13 cellular contexts compared by ENCODE assay signal in the genomic region with DNA sequence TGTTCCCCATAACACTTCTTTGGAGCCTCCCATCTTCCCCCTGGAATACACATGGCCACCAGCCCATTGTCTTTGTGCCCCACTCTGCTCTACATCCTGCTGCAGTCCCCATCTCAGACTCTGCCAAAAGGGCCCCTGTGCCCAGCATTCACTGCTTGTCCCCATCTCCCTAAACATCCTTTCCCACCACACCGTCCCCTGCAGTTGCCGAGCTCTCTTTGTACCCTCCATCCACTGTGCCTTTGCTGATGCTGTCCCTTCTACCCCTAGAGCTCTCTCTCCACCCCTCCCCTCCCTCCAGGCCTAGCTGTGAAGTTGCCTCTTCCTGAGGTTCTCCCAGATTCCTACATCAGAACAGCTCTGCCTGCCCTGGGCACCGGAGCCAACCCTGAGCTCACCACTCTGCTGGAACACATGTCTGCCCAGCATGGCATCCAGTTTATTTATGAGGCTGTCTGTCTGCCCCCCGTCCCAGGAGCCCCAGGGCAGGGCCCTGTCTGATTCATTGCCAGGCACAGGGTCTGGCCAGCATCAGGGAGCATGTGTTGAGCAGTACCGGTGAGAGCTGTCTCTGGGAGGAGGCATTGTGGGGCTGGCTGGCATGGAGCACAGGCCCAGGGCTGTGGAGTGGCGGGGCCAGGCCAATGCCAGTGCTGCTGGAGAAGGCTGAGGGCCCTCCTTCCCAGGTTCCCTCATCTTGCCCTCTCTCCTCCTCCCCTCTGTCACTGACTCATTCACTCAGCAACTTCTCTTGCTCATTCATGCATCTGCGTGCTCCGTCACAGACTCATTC. TPM values are rescaled to one million over a fixed set of nuclear protein-coding genes. Genes with fewer than 3 reads are reported as not detected.
DNase-seq lines count a peak whose midpoint lies in the region; ATAC-seq and TF ChIP-seq lines count a peak whose summit lies in the region.
"Had no signal": no experiment of that assay in that cellular context is flagged by ENCODE, and none has a peak within 500 bp of the region (broad histone marks: within the 10 kb centered on the region; RNA-seq: fewer than 3 reads in every experiment).

No MANE protein-coding gene starts in this region.

- no peak overlapping the region for H3K23ac ChIP-seq in H9 (ENCODE audit: insufficient read length, low read depth, low read length)

- no peak overlapping the region for H4K5ac ChIP-seq in H9 (ENCODE audit: insufficient read length, low read depth, low read length)

- H3K4me3 Mint-ChIP-seq in H9 = no peak overlapping the region
- H3K4me3 Mint-ChIP-seq in brain = no peak overlapping the region
- H3K4me3 Mint-ChIP-seq: effector memory CD8-positive, alpha-beta T cell had no signal

- H4K91ac ChIP-seq in H9 (ENCODE audit: insufficient read length, low read depth, low read length) = no peak overlapping the region

- intact Hi-C loops in left ventricle myocardium superior (cut with micrococcal nuclease) = no loop called here

- no CpG with 5 or more reads among the region's 8 CpGs for WGBS in H9 (ENCODE audit: extremely low coverage, insufficient read length, low lambda C conversion rate)

- H3K4me1 Mint-ChIP-seq in H9 (0 out of 4 replicates have a peak, but pooled peaks cover 0 to 7% of the 10 kb centered on the region in 2 experiments), brain (peaks cover 33% of the 10 kb centered on the region)

- H3K56ac ChIP-seq in H9 (ENCODE audit: insufficient read length, low read depth, low read length) = no peak overlapping the region

- H3K4me3 ChIP-seq in retinal pigment epithelial cell (ENCODE audit: low read length) = no peak overlapping the region

- H3K36me3 Mint-ChIP-seq in H9 (ENCODE audit: insufficient read depth in 1 of 3, low read depth in 3 of 3) (no peaks in the 10 kb centered on the region), brain (no peaks in the 10 kb centered on the region)

- H3K9me3 Mint-ChIP-seq in H9 (no peaks in the 10 kb centered on the region), brain (peaks cover 0 to 4% (median 3%) of the 10 kb centered on the region in 5 experiments)
- H3K9me3 Mint-ChIP-seq: effector memory CD8-positive, alpha-beta T cell had no signal

- H3T11ph ChIP-seq in H9 (ENCODE audit: low read length) = no peak overlapping the region

- TF ChIP-seq CTCF in H9 (conservative IDR thresholded peaks at IDR 0.05) = no peak
- no peak for TF ChIP-seq CTCF in brain (conservative IDR thresholded peaks at IDR 0.05)
- no peak for TF ChIP-seq CTCF in retinal pigment epithelial cell (conservative IDR thresholded peaks at IDR 0.05; ENCODE audit: low read depth, low read length)
- no peak for TF ChIP-seq CTCF in GM10266 (IDR thresholded peaks at IDR 0.05; ENCODE audit: control insufficient read depth, insufficient read depth, low read depth, missing control alignments)

- no peak overlapping the region for H3K9ac ChIP-seq in H9 (ENCODE audit: extremely low read depth, insufficient read length, low read length)

- ATAC-seq in left ventricle myocardium superior = peak; percentile 95
- ATAC-seq: effector memory CD8-positive, alpha-beta T cell had no signal

- H3K4ac ChIP-seq in H9 (ENCODE audit: low read depth, low read length) = no peak overlapping the region

- peak overlapping the region; percentile 46; the same call in 1 of the 2 replicates for H3K14ac ChIP-seq in H9 (ENCODE audit: insufficient read depth, low read length)

- H3K27me3 ChIP-seq in H9 (ENCODE audit: insufficient read depth, low read length) = no peaks in the 10 kb centered on the region

- no peaks in the 10 kb centered on the region for H3K23me2 ChIP-seq in H9 (ENCODE audit: insufficient read length, low read depth, low read length, poor library complexity, severe bottlenecking)

- no peaks in the 10 kb centered on the region for H3K4me1 ChIP-seq in H9 (ENCODE audit: insufficient read depth, low read length)

- no peak overlapping the region for H4K8ac ChIP-seq in H9 (replicated peaks; ENCODE audit: insufficient read length, low read depth, low read length)

- H3K79me1 ChIP-seq in H9 (ENCODE audit: insufficient read depth, low read depth, low read length, poor library complexity, severe bottlenecking) = no peaks in the 10 kb centered on the region

- H2AFZ ChIP-seq in H9 (ENCODE audit: low read length) = no peak overlapping the region

- no peak overlapping the region for H2BK20ac ChIP-seq in H9 (ENCODE audit: low read depth, low read length, poor library complexity, severe bottlenecking)

- DNase-seq in H9 = no peak
- peak; percentile 85 for DNase-seq in left ventricle myocardium superior
- DNase-seq in retinal pigment epithelial cell (ENCODE audit: low read depth) = peak; percentile 96
- no peak for DNase-seq in GM10266 (ENCODE audit: extremely low spot score)
- no peak for DNase-seq in DMS153 treated with DMSO at 0.1 percent for 48 hours (lab: John Stamatoyannopoulos, UW; ENCODE audit: unreplicated experiment)
- no peak for DNase-seq in H4 (ENCODE audit: low spot score)
- no peak for DNase-seq in NCI-H1417 treated with DMSO at 0.1 percent for 48 hours (lab: John Stamatoyannopoulos, UW)
- DNase-seq: effector memory CD8-positive, alpha-beta T cell; kidney; NCI-H524 had no signal

- H4K20me1 ChIP-seq in H9 (ENCODE audit: control insufficient read depth, insufficient read depth, insufficient read length) = no peaks in the 10 kb centered on the region

- no peak overlapping the region for H2BK5ac ChIP-seq in H9 (ENCODE audit: insufficient read length, low read length)

- H3K27me3 Mint-ChIP-seq in H9 (ENCODE audit: low read depth) (peaks cover 10% of the 10 kb centered on the region), brain (peaks cover 3% of the 10 kb centered on the region)

- no peak overlapping the region for H3K18ac ChIP-seq in H9 (ENCODE audit: insufficient read length, low read depth, low read length)

- H3K27ac ChIP-seq in H9 (ENCODE audit: insufficient read length, low read depth, low read length) = no peak overlapping the region

- H3K27ac Mint-ChIP-seq in H9 (peak overlapping the region in 1 of 3 experiments; percentile 76; a peak in 1 of 7 replicates), brain (peak overlapping the region; percentile 37 to 64 (median 44))
- H3K27ac Mint-ChIP-seq: effector memory CD8-positive, alpha-beta T cell had no signal

- no peak overlapping the region for H2BK15ac ChIP-seq in H9 (ENCODE audit: low read depth, low read length)

- no peak overlapping the region for H2AK5ac ChIP-seq in H9 (ENCODE audit: insufficient read length, low read length)

- no peaks in the 10 kb centered on the region for H3K9me3 ChIP-seq in H9 (ENCODE audit: control insufficient read depth, low read depth, low read length)

- no peak overlapping the region for H2BK120ac ChIP-seq in H9 (ENCODE audit: low read depth, low read length, poor library complexity, severe bottlenecking)

- no peak overlapping the region for H3K4me2 ChIP-seq in H9 (ENCODE audit: insufficient read depth, insufficient read length, low read length)

- H2BK12ac ChIP-seq in H9 (ENCODE audit: insufficient read length, low read depth, low read length) = no peak overlapping the region

- no peaks in the 10 kb centered on the region for H3K79me2 ChIP-seq in H9 (ENCODE audit: insufficient read depth, low read length)

RNA-seq across cellular contexts. Expression of gene EDN2, which starts 28.8 kb away (rescaled TPM):
- total RNA-seq in H9 (2021) (0.22 and 0.24 TPM in 2 replicates), left ventricle myocardium superior (0.27 TPM)
- not detected for polyA plus RNA-seq in brain (ENCODE audit: insufficient read depth, low read depth, low replicate concordance)
- 0.50 TPM in 1 of 2 replicates, not detected in the other for total RNA-seq in H4 (2014; rRNA removed; shearing (Covaris generic))
- total RNA-seq: HepG2; T-helper 2 cell treated with Interferon-gamma antibody and Interleukin-4, amounts not matched to agents 100 ng/mL and 5 ng/mL, for 36 hours had no signal
- polyA plus RNA-seq: HepG2 had no signal

Comparison
In these comparisons a context has a peak if more than half of its experiments do, and no peak if none do; other contexts are left out.
1. DNase-seq: peak in left ventricle myocardium superior (single experiment) and retinal pigment epithelial cell (single experiment); none in H9 (single experiment), GM10266 (single experiment), DMS153 treated with DMSO at 0.1 percent for 48 hours (single experiment), H4 (single experiment) and NCI-H1417 treated with DMSO at 0.1 percent for 48 hours (single experiment).